28 cellular contexts compared by ENCODE assay signal in the genomic region with DNA sequence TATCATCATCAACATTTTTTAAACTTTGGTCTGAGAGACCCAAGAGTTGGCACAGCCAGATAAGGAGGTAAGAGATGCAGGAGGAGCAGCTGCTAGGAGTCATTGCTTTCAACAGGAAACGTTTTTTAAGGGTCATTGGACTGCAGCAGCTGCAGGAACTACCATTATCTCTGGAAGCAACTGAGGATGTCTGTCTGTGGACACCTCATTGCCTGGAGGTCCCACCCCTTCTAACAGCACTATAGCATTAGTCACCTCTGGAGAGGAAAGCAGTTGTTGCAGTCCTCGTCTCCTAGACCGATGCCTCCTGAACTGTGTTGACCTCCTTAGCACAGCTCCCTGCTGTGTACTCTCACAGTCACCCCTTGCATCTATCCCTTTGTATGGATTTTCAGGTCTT. TPM values are rescaled to one million over a fixed set of nuclear protein-coding genes. Genes with fewer than 3 reads are reported as not detected.
"Had no signal": no experiment of that assay in that cellular context is flagged by ENCODE, and none has a peak within 500 bp of the region (broad histone marks: within the 10 kb centered on the region; RNA-seq: fewer than 3 reads in every experiment).

No MANE protein-coding gene starts in this region.

- H3K36me3 ChIP-seq: ascending aorta, SJSA1 had no signal

- H3K27me3 ChIP-seq: ascending aorta, SJSA1 had no signal

- H3K27ac ChIP-seq: ascending aorta, RWPE1, SJSA1 had no signal

- ATAC-seq: activated CD8-positive, alpha-beta memory T cell treated with anti-CD3 and anti-CD28 coated beads, Interleukin-2, amount 10 ng/mL, durations not matched to agents 7 days and 5 days; activated naive CD8-positive, alpha-beta T cell treated with anti-CD3 and anti-CD28 coated beads, Interleukin-2, amount 50 U/mL, for 24 hours; SK-N-SH treated with all-trans-retinoic acid at 6 μM for 48 hours; WTC11 had no signal

- DNase-seq: activated CD4-positive, alpha-beta T cell treated with anti-CD3 and anti-CD28 coated beads for 48 hours; activated CD4-positive, alpha-beta T cell treated with anti-CD3 and anti-CD28 coated beads, Interleukin-2, amount 50 U/mL, for 4 hours; activated CD4-positive, CD25-positive, alpha-beta regulatory T cell treated with anti-CD3 and anti-CD28 coated beads, Interleukin-2, amount 50 U/mL, for 72 hours; activated CD8-positive, alpha-beta memory T cell treated with anti-CD3 and anti-CD28 coated beads, Interleukin-2, amount 10 ng/mL, durations not matched to agents 7 days and 5 days; activated effector memory CD4-positive, alpha-beta T cell treated with Interleukin-2 at 50 U/mL for 16 hours; activated naive CD4-positive, alpha-beta T cell; activated naive CD8-positive, alpha-beta T cell treated with anti-CD3 and anti-CD28 coated beads, Interleukin-2, amount 50 U/mL, for 24 hours; activated T-cell treated with anti-CD3 and anti-CD28 coated beads, Interleukin-2, amount 50 U/mL, for 24 hours; amniotic stem cell; Kasumi-1; KBM-7; NCI-H1092; NCI-H1417 treated with DMSO at 0.1 percent for 48 hours; NCI-H1694; NCI-H2029; NCI-H2107; NCI-H345; NCI-H510A; NCI-H526 treated with DMSO at 0.1 percent for 48 hours; Right ventricle myocardium superior; T-helper 9 cell had no signal

- H3K4me1 ChIP-seq: ascending aorta, SJSA1 had no signal

- H3K4me3 ChIP-seq: ascending aorta, SJSA1 had no signal

- H3K9me3 ChIP-seq: ascending aorta, SJSA1 had no signal

RNA-seq across cellular contexts. Expression of gene FSHR, which starts 21.5 kb away (rescaled TPM):
- total RNA-seq: activated CD8-positive, alpha-beta memory T cell treated with anti-CD3 and anti-CD28 coated beads, Interleukin-2, amount 10 ng/mL, durations not matched to agents 7 days and 5 days; activated T-helper 1 cell treated with anti-CD3 and anti-CD28 coated beads, Interleukin-12 subunit alpha, Interleukin-12 subunit beta, Interleukin-2, Interleukin-4 antibody, amounts not matched to agents 30 ng/mL and 10 ng/mL and 1 ng/mL, durations not matched to agents 14 hours and 24 hours and 36 hours; ascending aorta; M059J; SJSA1; WTC11 had no signal
